In genomic region chr20:37973059-37973910, GRCh38 we compare ENCODE assay signal across 1 cellular context.
TF ChIP-seq lines count a peak whose summit lies in the region.

No MANE protein-coding gene starts in this region.

TF ChIP-seq in WTC11, 78 proteins besides CTCF, POLR2A, EP300 and RAD21 (continued from another document):
- TF ChIP-seq, protein P1, sequence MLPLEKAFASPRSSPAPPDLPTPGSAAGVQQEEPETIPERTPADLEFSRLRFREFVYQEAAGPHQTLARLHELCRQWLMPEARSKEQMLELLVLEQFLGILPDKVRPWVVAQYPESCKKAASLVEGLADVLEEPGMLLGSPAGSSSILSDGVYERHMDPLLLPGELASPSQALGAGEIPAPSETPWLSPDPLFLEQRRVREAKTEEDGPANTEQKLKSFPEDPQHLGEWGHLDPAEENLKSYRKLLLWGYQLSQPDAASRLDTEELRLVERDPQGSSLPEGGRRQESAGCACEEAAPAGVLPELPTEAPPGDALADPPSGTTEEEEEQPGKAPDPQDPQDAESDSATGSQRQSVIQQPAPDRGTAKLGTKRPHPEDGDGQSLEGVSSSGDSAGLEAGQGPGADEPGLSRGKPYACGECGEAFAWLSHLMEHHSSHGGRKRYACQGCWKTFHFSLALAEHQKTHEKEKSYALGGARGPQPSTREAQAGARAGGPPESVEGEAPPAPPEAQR (CRISPR knock-in tag; IDR thresholded peaks at IDR 0.05), result no peak
- TF ChIP-seq ATF3 (CRISPR knock-in tag; conservative IDR thresholded peaks at IDR 0.05), result no peak
- no peak for TF ChIP-seq CBFB (CRISPR knock-in tag; IDR thresholded peaks at IDR 0.05; ENCODE audit: low read depth)
- TF ChIP-seq, protein P2, sequence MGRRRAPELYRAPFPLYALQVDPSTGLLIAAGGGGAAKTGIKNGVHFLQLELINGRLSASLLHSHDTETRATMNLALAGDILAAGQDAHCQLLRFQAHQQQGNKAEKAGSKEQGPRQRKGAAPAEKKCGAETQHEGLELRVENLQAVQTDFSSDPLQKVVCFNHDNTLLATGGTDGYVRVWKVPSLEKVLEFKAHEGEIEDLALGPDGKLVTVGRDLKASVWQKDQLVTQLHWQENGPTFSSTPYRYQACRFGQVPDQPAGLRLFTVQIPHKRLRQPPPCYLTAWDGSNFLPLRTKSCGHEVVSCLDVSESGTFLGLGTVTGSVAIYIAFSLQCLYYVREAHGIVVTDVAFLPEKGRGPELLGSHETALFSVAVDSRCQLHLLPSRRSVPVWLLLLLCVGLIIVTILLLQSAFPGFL (CRISPR knock-in tag; IDR thresholded peaks at IDR 0.05; ENCODE audit: borderline replicate concordance), result no peak
